ENCODE assay signal across 30 cellular contexts in genomic region chr18:6396843-6397242, GRCh38. TPM values are rescaled to one million over a fixed set of nuclear protein-coding genes. Genes with fewer than 3 reads are reported as not detected.
"Had no signal": no experiment of that assay in that cellular context is flagged by ENCODE, and none has a peak within 500 bp of the region (broad histone marks: within the 10 kb centered on the region; RNA-seq: fewer than 3 reads in every experiment).

No MANE protein-coding gene starts in this region.

- DNase-seq: activated B cell treated with CpG ODN at 0.5 μM for 24 hours; activated CD4-positive, alpha-beta memory T cell treated with anti-CD3 and anti-CD28 coated beads, Interleukin-2, amount 10 ng/mL, durations not matched to agents 7 days and 5 days; activated CD4-positive, alpha-beta T cell treated with anti-CD3 and anti-CD28 coated beads for 4 hours; activated CD4-positive, alpha-beta T cell treated with anti-CD3 and anti-CD28 coated beads, Interleukin-2, amount 10 ng/mL, durations not matched to agents 24 days and 14 days; activated CD4-positive, alpha-beta T cell treated with anti-CD3 and anti-CD28 coated beads, Interleukin-2, amount 50 U/mL, for 1 hour; activated CD4-positive, alpha-beta T cell treated with anti-CD3 and anti-CD28 coated beads, Interleukin-2, amount 50 U/mL, for 48 hours; activated CD4-positive, CD25-positive, alpha-beta regulatory T cell treated with anti-CD3 and anti-CD28 coated beads, Interleukin-2, amount 50 U/mL, for 72 hours; activated CD8-positive, alpha-beta memory T cell treated with anti-CD3 and anti-CD28 coated beads for 24 hours; activated CD8-positive, alpha-beta memory T cell treated with anti-CD3 and anti-CD28 coated beads, Interleukin-2, amount 10 ng/mL, durations not matched to agents 7 days and 5 days; activated CD8-positive, alpha-beta memory T cell treated with anti-CD3 and anti-CD28 coated beads, Interleukin-2, amount 50 U/mL, for 48 hours; activated CD8-positive, alpha-beta T cell treated with anti-CD3 and anti-CD28 coated beads, Interleukin-2, amount 10 ng/mL, durations not matched to agents 7 days and 5 days; activated effector memory CD4-positive, alpha-beta T cell treated with Interleukin-2 at 50 U/mL for 16 hours; activated gamma-delta T cell; activated naive CD4-positive, alpha-beta T cell treated with anti-CD3 and anti-CD28 coated beads, Interleukin-2, amount 10 ng/mL, durations not matched to agents 7 days and 5 days; activated naive CD4-positive, alpha-beta T cell treated with Interleukin-2 at 50 U/mL for 16 hours; activated naive CD8-positive, alpha-beta T cell treated with anti-CD3 and anti-CD28 coated beads, Interleukin-2, amount 10 ng/mL, durations not matched to agents 7 days and 5 days; activated naive CD8-positive, alpha-beta T cell treated with anti-CD3 and anti-CD28 coated beads, Interleukin-2, amount 50 U/mL, for 24 hours; activated T-cell treated with anti-CD3 and anti-CD28 coated beads, Interleukin-2, amount 50 U/mL, for 24 hours; activated T-cell treated with anti-CD3 and anti-CD28 coated beads, Interleukin-2, amount 50 U/mL, for 48 hours; amygdala; anterior cingulate cortex; caudate nucleus; cerebellar nuclear complex; T-helper 2 cell; T-helper 9 cell had no signal

- H3K36me3 ChIP-seq: ascending aorta, cardiac muscle cell had no signal

- H3K27me3 ChIP-seq: ascending aorta, cardiac muscle cell had no signal

- H3K27ac ChIP-seq: ascending aorta, cardiac muscle cell, VCaP had no signal

- H3K4me3 ChIP-seq: ascending aorta, cardiac muscle cell had no signal

- H3K4me1 ChIP-seq: ascending aorta had no signal

- FAIRE-seq: bronchial epithelial cell, TTC549 had no signal

- ATAC-seq: activated CD8-positive, alpha-beta memory T cell treated with anti-CD3 and anti-CD28 coated beads, Interleukin-2, amount 10 ng/mL, durations not matched to agents 7 days and 5 days; activated CD8-positive, alpha-beta T cell treated with anti-CD3 and anti-CD28 coated beads, Interleukin-2, amount 10 ng/mL, durations not matched to agents 7 days and 5 days; activated naive CD8-positive, alpha-beta T cell treated with anti-CD3 and anti-CD28 coated beads, Interleukin-2, amount 50 U/mL, for 24 hours had no signal

RNA-seq across cellular contexts. Expression of gene L3MBTL4, which starts 17.9 kb away (rescaled TPM):
- total RNA-seq: activated CD8-positive, alpha-beta T cell treated with anti-CD3 and anti-CD28 coated beads, Interleukin-2, amount 10 ng/mL, durations not matched to agents 7 days and 5 days; ascending aorta had no signal
